In the genomic region with DNA sequence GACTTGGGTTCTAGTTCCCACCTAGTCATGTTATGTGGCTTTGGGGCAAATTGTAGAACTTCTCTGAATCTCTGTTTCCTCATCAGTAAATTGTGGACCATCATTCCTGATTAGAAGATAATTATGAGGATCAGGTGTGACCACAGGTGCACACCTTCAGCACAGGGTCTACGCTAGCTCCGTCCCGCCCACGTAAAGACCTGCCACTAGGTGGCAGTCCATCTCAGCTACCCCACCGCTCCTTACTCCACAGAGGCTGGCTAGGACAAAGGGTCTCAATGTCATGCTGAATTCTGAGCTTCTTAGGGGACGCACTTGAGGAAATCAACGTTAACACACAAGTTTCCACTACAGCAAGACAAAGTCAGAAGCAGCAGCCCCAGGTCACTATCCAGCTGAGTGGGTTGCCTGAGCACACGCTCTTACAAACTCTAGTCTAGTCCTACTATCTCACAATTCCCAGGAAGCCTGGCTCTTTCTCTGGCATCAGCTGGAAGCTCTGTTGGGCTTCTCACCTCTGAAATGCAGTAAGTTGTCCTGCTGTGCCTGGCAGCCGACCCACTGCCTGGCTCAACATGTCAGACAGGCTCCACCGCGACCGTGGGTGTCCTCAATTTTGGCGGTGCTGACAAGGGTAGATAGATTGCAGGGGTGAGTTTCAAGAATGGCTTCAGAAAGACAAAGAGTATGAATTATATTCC, we compare ENCODE assay signal across 8 cellular contexts. TPM values are rescaled to one million over a fixed set of nuclear protein-coding genes. Genes with fewer than 3 reads are reported as not detected.
DNase-seq lines count a peak whose midpoint lies in the region; ATAC-seq and TF ChIP-seq lines count a peak whose summit lies in the region.

No MANE protein-coding gene starts in this region.

- H3K27me3 ChIP-seq in BJ (ENCODE audit: control insufficient read depth, insufficient read depth, low read length) (no peaks in the 10 kb centered on the region), HCT116 (ENCODE audit: insufficient read depth, low read length) (no peaks in the 10 kb centered on the region), PC-9 (ENCODE audit: insufficient read depth, low read depth) (no peaks in the 10 kb centered on the region), heart left ventricle (peaks cover 0 to 4% (median 0%) of the 10 kb centered on the region in 9 donors), smooth muscle cell (ENCODE audit: low read depth) (no peaks in the 10 kb centered on the region)

- no peak overlapping the region for H3K4me3 ChIP-seq in BJ (ENCODE audit: low read depth, low read length)
- no peak overlapping the region for H3K4me3 ChIP-seq in HCT116 (replicated peaks in 1 of 2; ENCODE audit: low read depth in 1 of 2, low read length in 2 of 2)
- no peak overlapping the region for H3K4me3 ChIP-seq in PC-9
- no peak overlapping the region for H3K4me3 ChIP-seq in heart left ventricle
- H3K4me3 ChIP-seq in smooth muscle cell: no peak overlapping the region

- H3K79me2 ChIP-seq in HCT116 (ENCODE audit: insufficient read depth, low read length): peaks cover 21% of the 10 kb centered on the region; the same call in 1 of the 2 replicates
- peaks cover 24% of the 10 kb centered on the region for H3K79me2 ChIP-seq in PC-9 (ENCODE audit: low read depth)
- H3K79me2 ChIP-seq in smooth muscle cell (ENCODE audit: low read depth): peaks cover 29% of the 10 kb centered on the region

- BruUV-seq in HCT116 (replicated peaks; lab: Mats Ljungman, UMichigan) (no TSS peak), PC-9 (replicated peaks; lab: Mats Ljungman, UMichigan) (no TSS peak)

- ATAC-seq in HCT116: peak; percentile 55
- ATAC-seq in heart left ventricle: peak in 2 of 4 donors; percentile 23 to 30
- no peak for ATAC-seq in GM21737 (IDR thresholded peaks at IDR 0.05; ENCODE audit: unreplicated experiment)

- H3K9me2 ChIP-seq in HCT116 (ENCODE audit: insufficient read depth): no peaks in the 10 kb centered on the region
- H3K9me2 ChIP-seq in PC-9 (ENCODE audit: insufficient read depth): no peaks in the 10 kb centered on the region

- POLR2A ChIA-PET in BJ (lab: Charles Lee): no interaction called here
- POLR2A ChIA-PET in HCT116 (lab: Charles Lee): interaction anchor here (1.2 to 1.6 kb wide), 2 partner anchors 136 to 205 kb away, joined by 3 read pairs; a partner anchor contains a TSS
- POLR2A ChIA-PET in PC-9 (lab: Charles Lee; ENCODE audit: unreplicated experiment): interaction anchor here (0.5 kb wide), 1 partner anchor 205 kb away, joined by 20 read pairs; no protein-coding TSS in a partner anchor

- peaks cover 29% of the 10 kb centered on the region; the same call in 1 of the 2 replicates for H3F3A ChIP-seq in PC-9 (ENCODE audit: insufficient read depth, low read depth)
- H3F3A ChIP-seq in smooth muscle cell (ENCODE audit: low read depth): peaks cover 7% of the 10 kb centered on the region

- no peak overlapping the region for H3K9ac ChIP-seq in HCT116 (ENCODE audit: low read length)
- no peak overlapping the region for H3K9ac ChIP-seq in smooth muscle cell (ENCODE audit: low read depth)

- no peak for DNase-seq in BJ (ENCODE audit: low read depth)
- peak; percentile 32 for DNase-seq in HCT116 (ENCODE audit: low read depth, low spot score)
- peak in 1 of 2 experiments; percentile 59 for DNase-seq in PC-9
- DNase-seq in activated effector memory CD4-positive, alpha-beta T cell treated with anti-CD3 and anti-CD28 coated beads, Interleukin-2, amount 50 U/mL, for 16 hours: peak; percentile 88
- DNase-seq in heart left ventricle: peak in 1 of 5 donors; percentile 71
- DNase-seq in smooth muscle cell (lab: John Stamatoyannopoulos, UW; ENCODE audit: unreplicated experiment): no peak
- no peak for DNase-seq in middle frontal gyrus (ENCODE audit: extremely low spot score, low spot score)

- RAD21 ChIA-PET in HCT116 (lab: Charles Lee; ENCODE audit: low non-redundant PET in 1 of 2, low total read pairs in 2 of 2, uncharacterized antibody in 2 of 2, unreplicated experiment in 2 of 2): interaction anchor here (0.6 to 1.7 kb wide), 7 partner anchors 97 to 566 kb away, joined by 3 to 9 read pairs (median 4); a partner anchor contains a TSS

- H3K4me1 ChIP-seq in HCT116 (ENCODE audit: control insufficient read depth in 1 of 2, insufficient read depth in 2 of 2, low read length in 2 of 2): peaks cover 9 to 20% of the 10 kb centered on the region in 2 experiments; a peak in 3 of 4 replicates
- peaks cover 15% of the 10 kb centered on the region for H3K4me1 ChIP-seq in PC-9 (replicated peaks; ENCODE audit: insufficient read depth)
- H3K4me1 ChIP-seq in heart left ventricle: peaks cover 0 to 36% (median 28%) of the 10 kb centered on the region in 12 donors
- H3K4me1 ChIP-seq in smooth muscle cell (ENCODE audit: low read depth): peaks cover 11% of the 10 kb centered on the region

- H3K4me2 ChIP-seq in HCT116 (ENCODE audit: low read length) (no peak overlapping the region), PC-9 (no peak overlapping the region), smooth muscle cell (no peak overlapping the region)

- whole genome bisulfite sequencing in heart left ventricle, 4 donors: 48 to 53% (median 50%) methylated on average over 13 of the region's 13 CpGs
- WGBS in smooth muscle cell (ENCODE audit: low lambda C conversion rate): 40% methylated on average over 13 of the region's 13 CpGs

- no peak for TF ChIP-seq POLR2A in HCT116 (IDR thresholded peaks at IDR 0.05; ENCODE audit: borderline replicate concordance, extremely low read depth, insufficient read depth, insufficient read length)
- no peak for TF ChIP-seq POLR2A in heart left ventricle (IDR thresholded peaks at IDR 0.05)

- CTCF ChIA-PET in BJ (lab: Yijun Ruan, JAX): interaction anchor here (0.6 to 3.3 kb wide), 17 partner anchors 9 to 288 kb away, joined by 3 to 17 read pairs (median 4); a partner anchor contains a TSS
- CTCF ChIA-PET in HCT116 (lab: Charles Lee): interaction anchor here (0.5 to 2.5 kb wide), 25 partner anchors 8 to 284 kb away, joined by 3 to 53 read pairs (median 3); a partner anchor contains a TSS
- CTCF ChIA-PET in PC-9 (lab: Charles Lee): interaction anchor here (0.6 to 2.1 kb wide), 8 partner anchors 8 to 206 kb away, joined by 3 to 11 read pairs (median 5); a partner anchor contains a TSS

- H3K36me3 ChIP-seq in BJ (ENCODE audit: control insufficient read depth, insufficient read depth, low read length): no peaks in the 10 kb centered on the region
- peaks cover 0 to 5% of the 10 kb centered on the region in 2 experiments; a peak in 1 of 4 replicates for H3K36me3 ChIP-seq in HCT116 (ENCODE audit: control insufficient read depth in 1 of 2, insufficient read depth in 2 of 2, low read length in 2 of 2)
- no peaks in the 10 kb centered on the region for H3K36me3 ChIP-seq in PC-9 (ENCODE audit: low read depth)
- no peaks in the 10 kb centered on the region for H3K36me3 ChIP-seq in heart left ventricle
- no peaks in the 10 kb centered on the region for H3K36me3 ChIP-seq in smooth muscle cell (ENCODE audit: low read depth)

- no peak overlapping the region for H3K27ac ChIP-seq in HCT116 (ENCODE audit: low read depth, low read length)
- H3K27ac ChIP-seq in PC-9: no peak overlapping the region
- peak overlapping the region in 3 of 12 donors; percentile 28 to 100 (median 89) for H3K27ac ChIP-seq in heart left ventricle
- no peak overlapping the region for H3K27ac ChIP-seq in smooth muscle cell (ENCODE audit: low read depth)

- H4K20me1 ChIP-seq in HCT116 (ENCODE audit: insufficient read depth) (no peaks in the 10 kb centered on the region), PC-9 (ENCODE audit: insufficient read depth) (no peaks in the 10 kb centered on the region; the same call in 1 of the 2 replicates), smooth muscle cell (ENCODE audit: low read depth) (peaks cover 24% of the 10 kb centered on the region)

- no peaks in the 10 kb centered on the region for H3K9me3 ChIP-seq in HCT116 (ENCODE audit: control insufficient read depth in 1 of 2, insufficient read depth in 1 of 2, low read depth in 1 of 2, low read length in 2 of 2)
- no peaks in the 10 kb centered on the region for H3K9me3 ChIP-seq in PC-9 (ENCODE audit: insufficient read depth, low read depth)
- H3K9me3 ChIP-seq in heart left ventricle: no peaks in the 10 kb centered on the region
- H3K9me3 ChIP-seq in smooth muscle cell (replicated peaks; ENCODE audit: low read depth): no peaks in the 10 kb centered on the region

- TF ChIP-seq CTCF in BJ (IDR thresholded peaks at IDR 0.05; ENCODE audit: insufficient read depth, low read depth, low read length) (peak; percentile 62), HCT116 (IDR thresholded peaks at IDR 0.05 in 2 of 3, conservative IDR thresholded peaks at IDR 0.05 in 1 of 3; ENCODE audit: borderline replicate concordance in 1 of 3, insufficient read depth in 1 of 3, low read depth in 2 of 3, low read length in 2 of 3) (peak; percentile 59 to 93 (median 89); a peak in 5 of 6 replicates), PC-9 (conservative IDR thresholded peaks at IDR 0.05) (peak; percentile 91), heart left ventricle (IDR thresholded peaks at IDR 0.05) (peak; percentile 63 to 77 (median 68)), smooth muscle cell (IDR thresholded peaks at IDR 0.05; ENCODE audit: borderline replicate concordance, insufficient read depth, poor library complexity, severe bottlenecking) (peak; percentile 61)

- H2AFZ ChIP-seq in HCT116 (ENCODE audit: low read depth, low read length, poor library complexity, severe bottlenecking): no peak overlapping the region
- H2AFZ ChIP-seq in PC-9: no peak overlapping the region
- H2AFZ ChIP-seq in smooth muscle cell (ENCODE audit: low read depth): no peak overlapping the region

- TF ChIP-seq RAD21 in HCT116 (IDR thresholded peaks at IDR 0.05; ENCODE audit: low read depth): peak; percentile 69

- intact Hi-C loops in HCT116 (cut with micrococcal nuclease): loop anchor here (1.0 kb wide), 1 partner anchor 205 kb away; a partner anchor contains a TSS
- intact Hi-C loops in PC-9 (cut with micrococcal nuclease; ENCODE audit: unreplicated experiment): loop anchor here (1.0 kb wide), 1 partner anchor 167 kb away; no protein-coding TSS in a partner anchor
- intact Hi-C loops in heart left ventricle (cut with DNase I): loop anchor here in 6 of 10 donors (1.0 to 10.0 kb wide), 12 partner anchors 37 to 557 kb away; a partner anchor contains a TSS

TF ChIP-seq in HCT116, 20 proteins besides CTCF, POLR2A, EP300 and RAD21:
- TF ChIP-seq SP1 (IDR thresholded peaks at IDR 0.05; ENCODE audit: low read depth): no peak
- peak; percentile 82 for TF ChIP-seq EGR1 (IDR thresholded peaks at IDR 0.05; ENCODE audit: low read depth)

RNA-seq across cellular contexts. Expression of a gene that starts 2.0 kb away (rescaled TPM):
- polyA plus RNA-seq in BJ (2011; rRNA removed) (29.7 and 46.5 TPM in 2 replicates), heart left ventricle (10 to 100 TPM; 37.9 to 44.9 TPM), smooth muscle cell (36.9 and 38.5 TPM in 2 replicates)
- polyA minus RNA-seq in BJ (2011; rRNA and poly(A)+ RNA removed): 48.2 and 56.2 TPM in 2 replicates
- total RNA-seq in HCT116 (2021; ENCODE audit: unreplicated experiment) (45.6 TPM), PC-9 (2021) (64.1 and 69.4 TPM in 2 replicates), heart left ventricle (10 to 100 TPM; 32.5 to 72.2 (median 55.9) TPM), smooth muscle cell (45.2 and 77.1 TPM in 2 replicates)
- polyA plus RNA-seq in HCT116 (2012): 28.5 and 41.7 TPM in 2 replicates

Comparison
In these comparisons a context has a peak if more than half of its experiments do, and no peak if none do; other contexts are left out.
1. DNase-seq: peak in HCT116 (single experiment) and activated effector memory CD4-positive, alpha-beta T cell treated with anti-CD3 and anti-CD28 coated beads, Interleukin-2, amount 50 U/mL, for 16 hours (single experiment); none in BJ (single experiment), smooth muscle cell (single experiment) and middle frontal gyrus (single experiment).
2. Peak in every context shown above with its lines, with median percentiles within 50 percentile points of each other: CTCF ChIP-seq.